Comparison of ENCODE assay signal across 34 cellular contexts in the genomic region with DNA sequence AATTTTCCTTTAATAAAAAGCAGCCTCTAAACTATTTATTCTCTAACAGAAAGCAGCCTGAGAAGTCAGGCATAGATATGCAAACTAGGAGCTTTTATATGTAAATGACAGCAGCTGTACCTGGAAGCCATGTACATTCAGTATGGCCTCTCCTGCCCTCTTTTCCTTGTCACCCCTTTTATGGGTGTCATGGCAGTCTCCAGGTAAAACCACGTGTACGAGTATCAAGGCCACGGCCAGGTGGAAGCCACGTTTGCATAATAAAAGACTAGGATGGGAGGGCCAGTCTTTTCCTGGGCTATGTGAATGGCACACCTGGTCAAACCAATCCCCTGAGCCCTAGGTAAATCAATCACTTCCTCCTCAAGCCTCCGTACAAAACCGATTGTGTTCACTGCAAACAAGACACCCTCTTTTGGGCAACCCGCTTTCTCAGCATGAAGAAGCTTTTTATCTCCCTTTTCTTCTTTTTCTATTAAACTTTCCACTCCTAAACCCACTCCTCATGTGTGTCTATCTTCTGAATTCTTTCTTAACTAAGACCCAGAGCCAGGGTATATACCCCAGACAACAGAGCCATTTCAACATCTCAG.
DNase-seq lines count a peak whose midpoint lies in the region; ATAC-seq and TF ChIP-seq lines count a peak whose summit lies in the region.
"Had no signal": no experiment of that assay in that cellular context is flagged by ENCODE, and none has a peak within 500 bp of the region (broad histone marks: within the 10 kb centered on the region; RNA-seq: fewer than 3 reads in every experiment).

No MANE protein-coding gene starts in this region.

- H3K79me2 ChIP-seq in mammary epithelial cell (ENCODE audit: insufficient read depth, low read length): no peaks in the 10 kb centered on the region

- H2AFZ ChIP-seq in mammary epithelial cell (ENCODE audit: low read depth, low read length): no peak overlapping the region
- H2AFZ ChIP-seq: PC-9 had no signal

- H3K9ac ChIP-seq in iPS-20b (ENCODE audit: low read depth, low read length) (peak overlapping the region; percentile 82), mammary epithelial cell (ENCODE audit: insufficient read depth, low read length) (no peak overlapping the region)

- no TSS peak for BruUV-seq in mammary epithelial cell (replicated peaks; lab: Mats Ljungman, UMichigan)

- POLR2A ChIA-PET in WTC11 (lab: Charles Lee): interaction anchor here (1.0 to 1.5 kb wide), 2 partner anchors 9 to 337 kb away, joined by 3 to 6 read pairs; no protein-coding TSS in a partner anchor

- peak overlapping the region; percentile 54 for H3K4me3 Mint-ChIP-seq in WTC11
- H3K4me3 Mint-ChIP-seq: activated naive CD8-positive, alpha-beta T cell treated with anti-CD3 and anti-CD28 coated beads, Interleukin-2, amount 10 ng/mL, durations not matched to agents 7 days and 5 days; activated T-cell treated with anti-CD3 and anti-CD28 coated beads, Interleukin-2, amount 50 U/mL, for 24 hours; naive thymus-derived CD8-positive, alpha-beta T cell; T-helper 1 cell treated with Interleukin-12 subunit alpha and Interleukin-12 subunit beta and Interleukin-4 antibody, amounts not matched to agents 30 μg/mL and 1 μg/mL, for 36 hours had no signal

- H3K36me3 Mint-ChIP-seq in WTC11: peaks cover 45% of the 10 kb centered on the region
- H3K36me3 Mint-ChIP-seq: activated naive CD8-positive, alpha-beta T cell treated with anti-CD3 and anti-CD28 coated beads, Interleukin-2, amount 10 ng/mL, durations not matched to agents 7 days and 5 days; naive thymus-derived CD8-positive, alpha-beta T cell had no signal

- H3K36me3 ChIP-seq in iPS-20b (ENCODE audit: insufficient read depth, low read depth, low read length): no peaks in the 10 kb centered on the region
- H3K36me3 ChIP-seq in mammary epithelial cell (ENCODE audit: insufficient read depth, low read length): no peaks in the 10 kb centered on the region
- H3K36me3 ChIP-seq: gastroesophageal sphincter, lower lobe of right lung, sigmoid colon, stomach had no signal

- CTCF ChIA-PET in WTC11 (lab: Charles Lee): interaction anchor here (1.0 kb wide), 1 partner anchor 9 kb away, joined by 3 read pairs; no protein-coding TSS in a partner anchor
- CTCF ChIA-PET in mammary epithelial cell (lab: Charles Lee; ENCODE audit: low non-redundant PET): no interaction called here

- H3K4me1 Mint-ChIP-seq in WTC11: peaks cover 66% of the 10 kb centered on the region
- H3K4me1 Mint-ChIP-seq: activated naive CD8-positive, alpha-beta T cell treated with anti-CD3 and anti-CD28 coated beads, Interleukin-2, amount 10 ng/mL, durations not matched to agents 7 days and 5 days; naive thymus-derived CD8-positive, alpha-beta T cell had no signal

- peaks cover 3% of the 10 kb centered on the region; the same call in 1 of the 2 replicates for H3K27me3 Mint-ChIP-seq in WTC11 (ENCODE audit: low read depth)
- H3K27me3 Mint-ChIP-seq: activated naive CD8-positive, alpha-beta T cell treated with anti-CD3 and anti-CD28 coated beads, Interleukin-2, amount 10 ng/mL, durations not matched to agents 7 days and 5 days; activated T-cell treated with anti-CD3 and anti-CD28 coated beads, Interleukin-2, amount 50 U/mL, for 24 hours; naive thymus-derived CD8-positive, alpha-beta T cell had no signal

- dilution Hi-C loops in mammary epithelial cell (cut with HindIII; ENCODE audit: low sequenced_read_pairs): no loop called here

- H3K27ac Mint-ChIP-seq in WTC11: peak overlapping the region; percentile 100
- H3K27ac Mint-ChIP-seq: activated naive CD8-positive, alpha-beta T cell treated with anti-CD3 and anti-CD28 coated beads, Interleukin-2, amount 10 ng/mL, durations not matched to agents 7 days and 5 days; activated T-cell treated with anti-CD3 and anti-CD28 coated beads, Interleukin-2, amount 50 U/mL, for 24 hours; naive thymus-derived CD8-positive, alpha-beta T cell; T-helper 1 cell treated with Interleukin-12 subunit alpha and Interleukin-12 subunit beta and Interleukin-4 antibody, amounts not matched to agents 30 μg/mL and 1 μg/mL, for 36 hours had no signal

- intact Hi-C loops in mammary epithelial cell (cut with micrococcal nuclease): no loop called here

- H3K9me3 ChIP-seq in iPS-20b (ENCODE audit: insufficient read depth, low read depth, low read length): peaks cover 21% of the 10 kb centered on the region; the same call in 1 of the 2 replicates
- H3K9me3 ChIP-seq in mammary epithelial cell (replicated peaks; ENCODE audit: insufficient read depth, low read length): peaks cover 3% of the 10 kb centered on the region
- H3K9me3 ChIP-seq: gastroesophageal sphincter, lower lobe of right lung had no signal

- H4K20me1 ChIP-seq in mammary epithelial cell (ENCODE audit: insufficient read depth, low read length): no peaks in the 10 kb centered on the region

- in situ Hi-C loops in mammary epithelial cell (cut with MboI; ENCODE audit: low sequenced_read_pairs in 2 of 2): no loop called here

- H3K4me1 ChIP-seq in iPS-20b (ENCODE audit: insufficient read depth, low read length) (peaks cover 30% of the 10 kb centered on the region; the same call in 1 of the 2 replicates), mammary epithelial cell (ENCODE audit: insufficient read depth, low read length) (peaks cover 7% of the 10 kb centered on the region)
- H3K4me1 ChIP-seq: gastroesophageal sphincter, lower lobe of right lung, sigmoid colon, stomach had no signal

- H3K9me3 Mint-ChIP-seq in WTC11: peaks cover 43% of the 10 kb centered on the region

- H3K27me3 ChIP-seq in iPS-20b (ENCODE audit: insufficient read depth, low read length) (no peaks in the 10 kb centered on the region), mammary epithelial cell (ENCODE audit: insufficient read depth, low read length) (no peaks in the 10 kb centered on the region)
- H3K27me3 ChIP-seq: gastroesophageal sphincter, sigmoid colon, stomach had no signal

- WGBS in mammary epithelial cell (ENCODE audit: low coverage, missing lambda C conversion rate): 81% methylated on average over 7 of the region's 7 CpGs

- TF ChIP-seq CTCF in WTC11 (IDR thresholded peaks at IDR 0.05): no peak
- TF ChIP-seq CTCF in mammary epithelial cell (conservative IDR thresholded peaks at IDR 0.05 in 1 of 2, IDR thresholded peaks at IDR 0.05 in 1 of 2; ENCODE audit: extremely low read depth in 1 of 2, insufficient read depth in 1 of 2, low read depth in 1 of 2, low read length in 2 of 2): no peak

- DNase-seq in DMS153 (lab: John Stamatoyannopoulos, UW) (peak; percentile 75), DMS153 treated with DMSO at 0.1 percent for 48 hours (lab: John Stamatoyannopoulos, UW; ENCODE audit: unreplicated experiment) (no peak), NCI-H1048 (lab: John Stamatoyannopoulos, UW) (peak; percentile 25), WTC11 (ENCODE audit: low spot score) (peak; percentile 84), mammary epithelial cell (no peak), NOMO-1 (lab: John Stamatoyannopoulos, UW; ENCODE audit: unreplicated experiment in 2 of 2) (no peak), NCI-H1436 treated with DMSO at 0.1 percent for 48 hours (lab: John Stamatoyannopoulos, UW) (no peak)
- DNase-seq: activated CD4-positive, alpha-beta T cell treated with anti-CD3 and anti-CD28 coated beads, Interleukin-2, amount 50 U/mL, for 1 hour; activated CD4-positive, CD25-positive, alpha-beta regulatory T cell; activated gamma-delta T cell; activated naive CD8-positive, alpha-beta T cell treated with anti-CD3 and anti-CD28 coated beads, Interleukin-2, amount 10 ng/mL, durations not matched to agents 7 days and 5 days; activated T-cell treated with anti-CD3 and anti-CD28 coated beads, Interleukin-2, amount 50 U/mL, for 24 hours; aorta; C1 segment of cervical spinal cord; COR-L47; DMS79 treated with DMSO at 0.1 percent for 48 hours; hippocampal formation; Karpas-422; kidney glomerular epithelial cell; lower lobe of right lung; naive thymus-derived CD8-positive, alpha-beta T cell; NCI-H187; nucleus accumbens; PC-9; sigmoid colon; stimulated activated CD4-positive, alpha-beta T cell treated with anti-CD3 and anti-CD28 coated beads, Interleukin-12 subunit alpha, Interleukin-12 subunit beta, amount 100 ng/mL, for 4 hours; stimulated activated CD4-positive, alpha-beta T cell treated with anti-CD3 and anti-CD28 coated beads, Interleukin-2, amount 100 ng/mL, for 48 hours; stomach had no signal

- no peak overlapping the region for H3K4me2 ChIP-seq in mammary epithelial cell (ENCODE audit: insufficient read depth, low read depth, low read length)
- H3K4me2 ChIP-seq: PC-9 had no signal

- H3K27ac ChIP-seq in iPS-20b (ENCODE audit: low read length) (peak overlapping the region; percentile 83), mammary epithelial cell (ENCODE audit: insufficient read depth, low read depth, low read length) (no peak overlapping the region)
- H3K27ac ChIP-seq: 22Rv1, gastroesophageal sphincter, lower lobe of right lung, PC-9, sigmoid colon, stomach had no signal

- ATAC-seq in WTC11: peak; percentile 97
- ATAC-seq: gastroesophageal sphincter; lower lobe of right lung; naive thymus-derived CD8-positive, alpha-beta T cell; Right ventricle myocardium inferior; SK-N-SH treated with all-trans-retinoic acid at 6 μM for 48 hours had no signal

- peak overlapping the region; percentile 51; the same call in 1 of the 2 replicates for H3K4me3 ChIP-seq in iPS-20b (ENCODE audit: low read length)
- no peak overlapping the region for H3K4me3 ChIP-seq in mammary epithelial cell (replicated peaks in 1 of 3; ENCODE audit: insufficient read depth in 1 of 3, low read depth in 2 of 3, low read length in 3 of 3)
- H3K4me3 ChIP-seq: gastroesophageal sphincter, lower lobe of right lung, PC-9, sigmoid colon, stomach had no signal

TF ChIP-seq in WTC11, 78 proteins besides CTCF, POLR2A, EP300 and RAD21 (continues in another document):
- TF ChIP-seq FOXJ3 (CRISPR knock-in tag; IDR thresholded peaks at IDR 0.05; ENCODE audit: borderline replicate concordance): no peak
- TF ChIP-seq ZNF138 (CRISPR knock-in tag; conservative IDR thresholded peaks at IDR 0.05): no peak
- TF ChIP-seq GTF2I (CRISPR knock-in tag; conservative IDR thresholded peaks at IDR 0.05): no peak
- TF ChIP-seq ZBTB43 (CRISPR knock-in tag; IDR thresholded peaks at IDR 0.05): no peak

Comparison
In these comparisons a context has a peak if more than half of its experiments do, and no peak if none do; other contexts are left out.
1. DNase-seq: peak in DMS153 (single experiment), NCI-H1048 (single experiment) and WTC11 (single experiment); none in DMS153 treated with DMSO at 0.1 percent for 48 hours (single experiment), mammary epithelial cell (single experiment), NOMO-1 (0 of 2) and NCI-H1436 treated with DMSO at 0.1 percent for 48 hours (single experiment).